In genomic region chr7:152615052-152615741, GRCh38 we compare ENCODE assay signal across 9 cellular contexts.
DNase-seq lines count a peak whose midpoint lies in the region; ATAC-seq, FAIRE-seq and TF ChIP-seq lines count a peak whose summit lies in the region.
"Had no signal": no experiment of that assay in that cellular context is flagged by ENCODE, and none has a peak within 500 bp of the region (broad histone marks: within the 10 kb centered on the region; RNA-seq: fewer than 3 reads in every experiment).

No MANE protein-coding gene starts in this region.

- TF ChIP-seq POLR2A in GM12892 (IDR thresholded peaks at IDR 0.05; ENCODE audit: low read depth, low read length), result no peak

- no peak overlapping the region for H3K9ac ChIP-seq in colonic mucosa (ENCODE audit: low read depth in 2 of 2, low read length in 2 of 2)

- no peak for TF ChIP-seq CTCF in colonic mucosa (IDR thresholded peaks at IDR 0.05)

- no peaks in the 10 kb centered on the region for H3K4me1 ChIP-seq in colonic mucosa

- no peaks in the 10 kb centered on the region for H3K36me3 ChIP-seq in colonic mucosa

- H3K27ac ChIP-seq in colonic mucosa, result no peak overlapping the region

- no peak overlapping the region for H3K4me3 ChIP-seq in colonic mucosa

- intact Hi-C loops in head of caudate nucleus (cut with DNase I), result no loop called here
- intact Hi-C loops in colonic mucosa (cut with DNase I), result no loop called here

- DNase-seq in LHCN-M2 (ENCODE audit: low read depth) (peak; percentile 38), NCI-H748 treated with DMSO at 0.1 percent for 48 hours (lab: John Stamatoyannopoulos, UW) (peak; percentile 20), head of caudate nucleus (peak in 41 of 42 donors; percentile 3 to 67 (median 29)), renal cortical epithelial cell (ENCODE audit: low read depth) (peak; percentile 1), NCI-H226 (no peak), colonic mucosa (no peak), GM12892 (ENCODE audit: insufficient read length) (no peak)
- DNase-seq: activated CD4-positive, alpha-beta T cell treated with anti-CD3 and anti-CD28 coated beads, Interleukin-2, amount 10 ng/mL, durations not matched to agents 24 days and 14 days had no signal

- FAIRE-seq in GM12892 (lab: Jason Lieb, UNC), result no peak

- H3K9me3 ChIP-seq in colonic mucosa, result no peaks in the 10 kb centered on the region

- H3K27me3 ChIP-seq in colonic mucosa, result no peaks in the 10 kb centered on the region

- ATAC-seq in GM21367 (IDR thresholded peaks at IDR 0.05; ENCODE audit: unreplicated experiment), result no peak

Comparison
In these comparisons a context has a peak if more than half of its experiments do, and no peak if none do; other contexts are left out.
1. DNase-seq: peak in LHCN-M2 (single experiment), NCI-H748 treated with DMSO at 0.1 percent for 48 hours (single experiment), head of caudate nucleus (41 of 42) and renal cortical epithelial cell (single experiment); none in NCI-H226 (single experiment), colonic mucosa (single experiment) and GM12892 (single experiment).